In genomic region chr13:99442273-99442895, GRCh38 we compare ENCODE assay signal across 8 cellular contexts. TPM values are rescaled to one million over a fixed set of nuclear protein-coding genes. Genes with fewer than 3 reads are reported as not detected.
DNase-seq lines count a peak whose midpoint lies in the region; ATAC-seq and TF ChIP-seq lines count a peak whose summit lies in the region.

No MANE protein-coding gene starts in this region.

- no peak overlapping the region for H3K27ac Mint-ChIP-seq in activated naive CD4-positive, alpha-beta T cell treated with anti-CD3 and anti-CD28 coated beads, Interleukin-2, amount 10 ng/mL, durations not matched to agents 7 days and 5 days
- H3K27ac Mint-ChIP-seq in activated T-helper 2 cell treated with anti-CD3 and anti-CD28 coated beads, Interferon-gamma antibody, Interleukin-2, Interleukin-4, amounts not matched to agents 10 μg/mL and 5 μg/mL and 100 μg/mL, durations not matched to agents 14 hours and 24 hours and 36 hours: no peak overlapping the region

- RAD21 ChIA-PET in HCT116 (lab: Charles Lee; ENCODE audit: low non-redundant PET in 1 of 2, low total read pairs in 2 of 2, uncharacterized antibody in 2 of 2, unreplicated experiment in 2 of 2): interaction anchor here in 1 of 2 experiments (0.5 kb wide), 1 partner anchor 174 kb away, joined by 8 read pairs; no protein-coding TSS in a partner anchor

- H3K36me3 ChIP-seq in HCT116 (ENCODE audit: control insufficient read depth in 1 of 2, insufficient read depth in 2 of 2, low read length in 2 of 2): no peaks in the 10 kb centered on the region

- no peaks in the 10 kb centered on the region for H3K36me3 Mint-ChIP-seq in activated naive CD4-positive, alpha-beta T cell treated with anti-CD3 and anti-CD28 coated beads, Interleukin-2, amount 10 ng/mL, durations not matched to agents 7 days and 5 days
- H3K36me3 Mint-ChIP-seq in activated T-helper 2 cell treated with anti-CD3 and anti-CD28 coated beads, Interferon-gamma antibody, Interleukin-2, Interleukin-4, amounts not matched to agents 10 μg/mL and 5 μg/mL and 100 μg/mL, durations not matched to agents 14 hours and 24 hours and 36 hours (ENCODE audit: low read depth): no peaks in the 10 kb centered on the region

- no peaks in the 10 kb centered on the region for H3K9me3 ChIP-seq in HCT116 (ENCODE audit: control insufficient read depth in 1 of 2, insufficient read depth in 1 of 2, low read depth in 1 of 2, low read length in 2 of 2)

- no peak overlapping the region for H3K4me3 Mint-ChIP-seq in activated naive CD4-positive, alpha-beta T cell treated with anti-CD3 and anti-CD28 coated beads, Interleukin-2, amount 10 ng/mL, durations not matched to agents 7 days and 5 days
- no peak overlapping the region for H3K4me3 Mint-ChIP-seq in activated T-helper 2 cell treated with anti-CD3 and anti-CD28 coated beads, Interferon-gamma antibody, Interleukin-2, Interleukin-4, amounts not matched to agents 10 μg/mL and 5 μg/mL and 100 μg/mL, durations not matched to agents 14 hours and 24 hours and 36 hours (ENCODE audit: low read depth)

- no peaks in the 10 kb centered on the region for H3K9me3 Mint-ChIP-seq in activated naive CD4-positive, alpha-beta T cell treated with anti-CD3 and anti-CD28 coated beads, Interleukin-2, amount 10 ng/mL, durations not matched to agents 7 days and 5 days
- no peaks in the 10 kb centered on the region for H3K9me3 Mint-ChIP-seq in activated T-helper 2 cell treated with anti-CD3 and anti-CD28 coated beads, Interferon-gamma antibody, Interleukin-2, Interleukin-4, amounts not matched to agents 10 μg/mL and 5 μg/mL and 100 μg/mL, durations not matched to agents 14 hours and 24 hours and 36 hours

- no peak overlapping the region for H3K27ac ChIP-seq in HCT116 (ENCODE audit: low read depth, low read length)

- CTCF ChIA-PET in HCT116 (lab: Charles Lee): interaction anchor here (0.7 to 1.3 kb wide), 7 partner anchors 30 to 793 kb away, joined by 3 to 5 read pairs (median 4); no protein-coding TSS in a partner anchor
- CTCF ChIA-PET in activated naive CD4-positive, alpha-beta T cell treated with anti-CD3 and anti-CD28 coated beads, Interleukin-2, amount 10 ng/mL, durations not matched to agents 7 days and 5 days (lab: Charles Lee): interaction anchor here (0.7 to 11.8 kb wide), 9 partner anchors 33 to 214 kb away, joined by 3 to 328 read pairs (median 3); no protein-coding TSS in a partner anchor

- H3K9me2 ChIP-seq in HCT116 (ENCODE audit: insufficient read depth): no peaks in the 10 kb centered on the region

- ATAC-seq in HCT116 (peak; percentile 59), sciatic nerve (peak; percentile 53)

- peak; percentile 67 to 82 (median 82) for TF ChIP-seq CTCF in HCT116 (IDR thresholded peaks at IDR 0.05 in 2 of 3, conservative IDR thresholded peaks at IDR 0.05 in 1 of 3; ENCODE audit: borderline replicate concordance in 1 of 3, insufficient read depth in 1 of 3, low read depth in 2 of 3, low read length in 2 of 3)

- TF ChIP-seq POLR2A in HCT116 (IDR thresholded peaks at IDR 0.05; ENCODE audit: borderline replicate concordance, extremely low read depth, insufficient read depth, insufficient read length): no peak

- no TSS peak for BruUV-seq in HCT116 (replicated peaks; lab: Mats Ljungman, UMichigan)

- no peaks in the 10 kb centered on the region for H3K27me3 ChIP-seq in HCT116 (ENCODE audit: insufficient read depth, low read length)

- peaks cover 18% of the 10 kb centered on the region for H3K4me1 Mint-ChIP-seq in activated naive CD4-positive, alpha-beta T cell treated with anti-CD3 and anti-CD28 coated beads, Interleukin-2, amount 10 ng/mL, durations not matched to agents 7 days and 5 days
- peaks cover 20% of the 10 kb centered on the region for H3K4me1 Mint-ChIP-seq in activated T-helper 2 cell treated with anti-CD3 and anti-CD28 coated beads, Interferon-gamma antibody, Interleukin-2, Interleukin-4, amounts not matched to agents 10 μg/mL and 5 μg/mL and 100 μg/mL, durations not matched to agents 14 hours and 24 hours and 36 hours (ENCODE audit: low read depth)

- intact Hi-C loops in HCT116 (cut with micrococcal nuclease) (loop anchor here (5.0 kb wide), 2 partner anchors 60 to 170 kb away; partner anchors contain the start of gene TM9SF2), head of caudate nucleus (cut with DNase I) (loop anchor here (10.0 kb wide), 1 partner anchor 52 kb away; no protein-coding TSS in a partner anchor), sciatic nerve (cut with DNase I) (no loop called here)
- intact Hi-C loops in activated T-helper 2 cell treated with anti-CD3 and anti-CD28 coated beads, Interferon-gamma antibody, Interleukin-2, Interleukin-4, amounts not matched to agents 10 μg/mL and 5 μg/mL and 100 μg/mL, durations not matched to agents 14 hours and 24 hours and 36 hours (cut with micrococcal nuclease): loop anchor here (1.0 to 5.0 kb wide), 3 partner anchors 60 to 170 kb away; no protein-coding TSS in a partner anchor

- H2AFZ ChIP-seq in HCT116 (ENCODE audit: low read depth, low read length, poor library complexity, severe bottlenecking): peak overlapping the region; percentile 47

- POLR2A ChIA-PET in HCT116 (lab: Charles Lee): no interaction called here

- H3K27me3 Mint-ChIP-seq in activated naive CD4-positive, alpha-beta T cell treated with anti-CD3 and anti-CD28 coated beads, Interleukin-2, amount 10 ng/mL, durations not matched to agents 7 days and 5 days: peaks cover 24% of the 10 kb centered on the region
- H3K27me3 Mint-ChIP-seq in activated T-helper 2 cell treated with anti-CD3 and anti-CD28 coated beads, Interferon-gamma antibody, Interleukin-2, Interleukin-4, amounts not matched to agents 10 μg/mL and 5 μg/mL and 100 μg/mL, durations not matched to agents 14 hours and 24 hours and 36 hours (ENCODE audit: low read depth): peaks cover 24% of the 10 kb centered on the region

- no peak overlapping the region for H3K4me3 ChIP-seq in HCT116 (replicated peaks in 1 of 2; ENCODE audit: low read depth in 1 of 2, low read length in 2 of 2)

- DNase-seq in DMS53 (lab: John Stamatoyannopoulos, UW) (peak; percentile 45), HCT116 (ENCODE audit: low read depth, low spot score) (peak; percentile 39), NOMO-1 (lab: John Stamatoyannopoulos, UW; ENCODE audit: unreplicated experiment in 2 of 2) (peak; percentile 66 to 67), head of caudate nucleus (peak in 31 of 42 donors; percentile 27 to 83 (median 54)), sciatic nerve (ENCODE audit: low spot score) (no peak), HK-2 (ENCODE audit: unreplicated experiment) (no peak)
- peak; percentile 68 for DNase-seq in activated naive CD4-positive, alpha-beta T cell treated with anti-CD3 and anti-CD28 coated beads, Interleukin-2, amount 10 ng/mL, durations not matched to agents 7 days and 5 days
- DNase-seq in activated T-helper 2 cell treated with anti-CD3 and anti-CD28 coated beads, Interferon-gamma antibody, Interleukin-2, Interleukin-4, amounts not matched to agents 10 μg/mL and 5 μg/mL and 100 μg/mL, durations not matched to agents 14 hours and 24 hours and 36 hours (ENCODE audit: low spot score): no peak

- TF ChIP-seq RAD21 in HCT116 (IDR thresholded peaks at IDR 0.05; ENCODE audit: low read depth): peak; percentile 88

- H3K4me2 ChIP-seq in HCT116 (ENCODE audit: low read length): no peak overlapping the region

- H4K20me1 ChIP-seq in HCT116 (ENCODE audit: insufficient read depth): no peaks in the 10 kb centered on the region

- H3K79me2 ChIP-seq in HCT116 (ENCODE audit: insufficient read depth, low read length): no peaks in the 10 kb centered on the region

- peaks cover 3 to 7% of the 10 kb centered on the region in 2 experiments; a peak in 2 of 4 replicates for H3K4me1 ChIP-seq in HCT116 (ENCODE audit: control insufficient read depth in 1 of 2, insufficient read depth in 2 of 2, low read length in 2 of 2)

- H3K9ac ChIP-seq in HCT116 (ENCODE audit: low read length): no peak overlapping the region

TF ChIP-seq in HCT116, 20 proteins besides CTCF, POLR2A, EP300 and RAD21:
- no peak for TF ChIP-seq FOSL1 (IDR thresholded peaks at IDR 0.05; ENCODE audit: low read depth)
- no peak for TF ChIP-seq EZH2 (IDR thresholded peaks at IDR 0.05)
- no peak for TF ChIP-seq ZBTB33 (IDR thresholded peaks at IDR 0.05; ENCODE audit: extremely low read depth, insufficient replicate concordance, low read length)
- TF ChIP-seq CBX3 (IDR thresholded peaks at IDR 0.05; ENCODE audit: low read depth): no peak
- TF ChIP-seq ELF1 (IDR thresholded peaks at IDR 0.05; ENCODE audit: borderline replicate concordance, low read depth): no peak
- no peak for TF ChIP-seq SRF (IDR thresholded peaks at IDR 0.05; ENCODE audit: low read depth)
- no peak for TF ChIP-seq EGR1 (IDR thresholded peaks at IDR 0.05; ENCODE audit: low read depth)
- no peak for TF ChIP-seq ZFX (IDR thresholded peaks at IDR 0.05)
- no peak for TF ChIP-seq EZH2phosphoT487 (IDR thresholded peaks at IDR 0.05; ENCODE audit: borderline replicate concordance)

RNA-seq across cellular contexts. Expression of gene TM9SF2, which starts 58.9 kb away (rescaled TPM):
- total RNA-seq in HCT116 (2021; ENCODE audit: unreplicated experiment) (77.8 TPM), sciatic nerve (84.3 TPM)
- 25.4 and 35.6 TPM in 2 replicates for polyA plus RNA-seq in HCT116 (2012)
- 77.5 and 78.5 TPM in 2 replicates for total RNA-seq in activated T-helper 2 cell treated with anti-CD3 and anti-CD28 coated beads, Interferon-gamma antibody, Interleukin-2, Interleukin-4, amounts not matched to agents 10 μg/mL and 5 μg/mL and 100 μg/mL, durations not matched to agents 14 hours and 24 hours and 36 hours

Comparison
In these comparisons a context has a peak if more than half of its experiments do, and no peak if none do; other contexts are left out.
1. DNase-seq: peak in DMS53 (single experiment), HCT116 (single experiment), NOMO-1 (2 of 2), activated naive CD4-positive, alpha-beta T cell treated with anti-CD3 and anti-CD28 coated beads, Interleukin-2, amount 10 ng/mL, durations not matched to agents 7 days and 5 days (single experiment) and head of caudate nucleus (31 of 42); none in sciatic nerve (single experiment), activated T-helper 2 cell treated with anti-CD3 and anti-CD28 coated beads, Interferon-gamma antibody, Interleukin-2, Interleukin-4, amounts not matched to agents 10 μg/mL and 5 μg/mL and 100 μg/mL, durations not matched to agents 14 hours and 24 hours and 36 hours (single experiment) and HK-2 (single experiment).